8 cellular contexts compared by ENCODE assay signal in the genomic region with DNA sequence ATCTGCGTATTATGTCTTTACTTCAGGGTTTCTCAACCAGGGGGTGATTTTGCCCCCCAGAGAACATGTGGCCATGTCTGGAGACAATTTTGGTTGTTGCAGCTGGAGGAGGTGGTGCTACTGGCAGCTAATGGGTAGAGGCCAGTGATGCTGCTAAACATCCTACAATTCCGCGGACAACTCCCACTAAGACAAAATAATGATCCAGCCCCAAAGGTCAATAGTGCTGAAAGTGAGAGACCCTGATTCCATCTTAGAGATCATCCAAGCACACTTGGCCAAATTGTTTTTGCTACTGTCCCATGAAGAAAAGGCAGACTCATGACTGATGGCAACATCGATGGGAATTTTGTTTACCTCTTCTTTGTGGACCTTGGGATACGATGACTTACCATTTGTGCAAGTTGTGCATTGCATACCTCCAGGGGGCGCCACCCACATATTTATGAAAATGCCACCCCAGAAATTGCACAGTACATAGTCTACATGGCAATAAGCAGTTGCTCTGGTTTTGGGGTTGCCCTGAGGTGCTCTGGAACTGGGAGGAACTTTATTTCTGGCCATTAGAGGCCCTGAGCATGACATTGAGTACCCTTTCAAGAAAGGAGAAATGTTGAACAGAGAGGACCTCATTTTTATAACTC.
A peak's percentile ranks its signal among the peaks of the same experiment; 100 is the strongest.
DNase-seq lines count a peak whose midpoint lies in the region; TF ChIP-seq lines count a peak whose summit lies in the region.
"Not testable (repeated sequence)": the region's sequence is repeated elsewhere in the genome, so short reads cannot be mapped to it uniquely, and the experiment has no call there.

No MANE protein-coding gene starts in this region.

- H3K4me3 Mint-ChIP-seq in brain, result not testable (repeated sequence)

- H3K27ac Mint-ChIP-seq in brain, result not testable (repeated sequence)

- not testable (repeated sequence) for H3K4me3 ChIP-seq in left ventricle myocardium inferior, spleen

- not testable (repeated sequence) for H3K36me3 Mint-ChIP-seq in brain

- H3K9me3 ChIP-seq in left ventricle myocardium inferior (replicated peaks); spleen: not testable (repeated sequence)

- not testable (repeated sequence) for H3K36me3 ChIP-seq in left ventricle myocardium inferior, spleen

- WGBS in spleen, 5 donors, result 71 to 99% (median 73%) methylated on average over 3 to 4 of the region's 6 CpGs

- peak; percentile 29 for DNase-seq in D341Med (ENCODE audit: low spot score)
- DNase-seq in LoVo (ENCODE audit: low spot score), result peak; percentile 8
- peak; percentile 53 for DNase-seq in T follicular helper cell (ENCODE audit: low read depth)
- peak; percentile 12 for DNase-seq in activated CD8-positive, alpha-beta memory T cell treated with anti-CD3 and anti-CD28 coated beads, Interleukin-2, amount 50 U/mL, for 24 hours (ENCODE audit: extremely low read depth)
- not testable (repeated sequence) for DNase-seq in left ventricle myocardium inferior, spleen
- peak; percentile 26 for DNase-seq in stimulated activated CD8-positive, alpha-beta memory T cell treated with anti-CD3 and anti-CD28 coated beads, Interleukin-7, amount 100 ng/mL, for 24 hours (ENCODE audit: low read depth)

- TF ChIP-seq CTCF in brain (conservative IDR thresholded peaks at IDR 0.05) (peak; percentile 31 to 34), left ventricle myocardium inferior (IDR thresholded peaks at IDR 0.05; ENCODE audit: borderline replicate concordance) (peak; percentile 31), spleen (IDR thresholded peaks at IDR 0.05 in 8 of 11, conservative IDR thresholded peaks at IDR 0.05 in 3 of 11) (peak in 7 of 11 experiments; percentile 10 to 50 (median 36))

- not testable (repeated sequence) for H3K4me1 ChIP-seq in left ventricle myocardium inferior, spleen

- peaks cover 19% of the 10 kb centered on the region for H3K27me3 ChIP-seq in left ventricle myocardium inferior (ENCODE audit: low read depth)
- not testable (repeated sequence) for H3K27me3 ChIP-seq in spleen (replicated peaks in 1 of 7)

- H3K27ac ChIP-seq in left ventricle myocardium inferior (replicated peaks); spleen: not testable (repeated sequence)

- not testable (repeated sequence) for H3K27me3 Mint-ChIP-seq in brain

- H3K9me3 Mint-ChIP-seq in brain, result not testable (repeated sequence)

- not testable (repeated sequence) for H3K4me1 Mint-ChIP-seq in brain

- intact Hi-C loops in left ventricle myocardium inferior (cut with micrococcal nuclease); spleen (cut with DNase I; ENCODE audit: low total_unique reads): not testable (repeated sequence)

- not testable (repeated sequence) for TF ChIP-seq POLR2A in spleen (IDR thresholded peaks at IDR 0.05)
